ENCODE assay signal across 25 cellular contexts in genomic region chr2:86045541-86045940, GRCh38.
DNase-seq lines count a peak whose midpoint lies in the region; ATAC-seq and TF ChIP-seq lines count a peak whose summit lies in the region.
"Had no signal": no experiment of that assay in that cellular context is flagged by ENCODE, and none has a peak within 500 bp of the region (broad histone marks: within the 10 kb centered on the region; RNA-seq: fewer than 3 reads in every experiment).

No MANE protein-coding gene starts in this region.

- no peaks in the 10 kb centered on the region for H3K79me2 ChIP-seq in Loucy (ENCODE audit: insufficient read depth, low read length)
- H3K79me2 ChIP-seq: hepatocyte had no signal

- WGBS in endodermal cell (ENCODE audit: insufficient coverage in 1 of 2, insufficient read length in 1 of 2), 2 experiments: 77 to 81% methylated on average over 6 of the region's 6 CpGs
- WGBS in testis, 2 donors: 51 to 74% methylated on average over 6 of the region's 6 CpGs

- H3K9me3 ChIP-seq in Loucy (ENCODE audit: insufficient read depth, low read depth, low read length) (no peaks in the 10 kb centered on the region), endodermal cell (ENCODE audit: control insufficient read depth, low read length) (no peaks in the 10 kb centered on the region), testis (no peaks in the 10 kb centered on the region)
- H3K9me3 ChIP-seq: BLaER1, vagina had no signal

- peaks cover 10% of the 10 kb centered on the region for H3K4me1 Mint-ChIP-seq in activated naive CD8-positive, alpha-beta T cell treated with anti-CD3 and anti-CD28 coated beads, Interleukin-2, amount 10 ng/mL, durations not matched to agents 7 days and 5 days
- peaks cover 19% of the 10 kb centered on the region for H3K4me1 Mint-ChIP-seq in activated naive CD8-positive, alpha-beta T cell treated with anti-CD3 and anti-CD28 coated beads for 36 hours
- peaks cover 18% of the 10 kb centered on the region for H3K4me1 Mint-ChIP-seq in endodermal cell

- peak; percentile 8 for DNase-seq in activated naive CD8-positive, alpha-beta T cell treated with anti-CD3 and anti-CD28 coated beads, Interleukin-2, amount 10 ng/mL, durations not matched to agents 7 days and 5 days
- DNase-seq in activated naive CD8-positive, alpha-beta T cell treated with anti-CD3 and anti-CD28 coated beads for 36 hours: no peak
- DNase-seq in endodermal cell (peak; percentile 70), testis (peak; percentile 9), retina (no peak), SIG-M5 treated with dmso at 0.1 percent for 504 hours (lab: John Stamatoyannopoulos, UW; ENCODE audit: unreplicated experiment) (no peak)
- DNase-seq: activated CD4-positive, alpha-beta T cell treated with anti-CD3 and anti-CD28 coated beads for 4 hours; activated naive CD8-positive, alpha-beta T cell treated with anti-CD3 and anti-CD28 coated beads, Interleukin-2, amount 50 U/mL, for 24 hours; GOT3; HFFc6; kidney glomerular epithelial cell; mammary epithelial cell; NCI-H1048; SHP77 had no signal

- no peaks in the 10 kb centered on the region for H3K27me3 ChIP-seq in Loucy (ENCODE audit: insufficient read depth, low read length, poor library complexity, severe bottlenecking)
- no peaks in the 10 kb centered on the region for H3K27me3 ChIP-seq in endodermal cell (ENCODE audit: control insufficient read depth, insufficient read depth, low read length, poor library complexity, severe bottlenecking)
- H3K27me3 ChIP-seq in testis: no peaks in the 10 kb centered on the region
- H3K27me3 ChIP-seq: BLaER1, hepatocyte, vagina had no signal

- intact Hi-C loops in testis (cut with DNase I; ENCODE audit: low total_unique reads): no loop called here

- peaks cover 3% of the 10 kb centered on the region for H3K4me1 ChIP-seq in Loucy (ENCODE audit: insufficient read depth, low read length, poor library complexity, severe bottlenecking)
- peaks cover 3% of the 10 kb centered on the region for H3K4me1 ChIP-seq in endodermal cell (ENCODE audit: control insufficient read depth, insufficient read depth, low read length)
- no peaks in the 10 kb centered on the region for H3K4me1 ChIP-seq in testis
- H3K4me1 ChIP-seq: vagina had no signal

- TF ChIP-seq CTCF in Loucy (conservative IDR thresholded peaks at IDR 0.05; ENCODE audit: low read length): no peak
- TF ChIP-seq CTCF in endodermal cell (conservative IDR thresholded peaks at IDR 0.05): no peak
- TF ChIP-seq CTCF in testis (IDR thresholded peaks at IDR 0.05): no peak

- POLR2A ChIA-PET in activated naive CD8-positive, alpha-beta T cell treated with anti-CD3 and anti-CD28 coated beads, Interleukin-2, amount 10 ng/mL, durations not matched to agents 7 days and 5 days (lab: Charles Lee): no interaction called here

- no peaks in the 10 kb centered on the region for H4K20me1 ChIP-seq in Loucy (ENCODE audit: insufficient read depth, low read length, poor library complexity, severe bottlenecking)
- H4K20me1 ChIP-seq: BLaER1 had no signal

- no peaks in the 10 kb centered on the region for H3K9me2 ChIP-seq in Loucy (replicated peaks; ENCODE audit: low read depth, low read length)

- H2AFZ ChIP-seq in Loucy (ENCODE audit: low read length): no peak overlapping the region
- H2AFZ ChIP-seq: hepatocyte had no signal

- H3K9me3 Mint-ChIP-seq in activated naive CD8-positive, alpha-beta T cell treated with anti-CD3 and anti-CD28 coated beads, Interleukin-2, amount 10 ng/mL, durations not matched to agents 7 days and 5 days: no peaks in the 10 kb centered on the region
- H3K9me3 Mint-ChIP-seq in activated naive CD8-positive, alpha-beta T cell treated with anti-CD3 and anti-CD28 coated beads for 36 hours: no peaks in the 10 kb centered on the region
- no peaks in the 10 kb centered on the region for H3K9me3 Mint-ChIP-seq in endodermal cell
- H3K9me3 Mint-ChIP-seq: activated naive CD8-positive, alpha-beta T cell treated with anti-CD3 and anti-CD28 coated beads, Interleukin-2, amount 50 U/mL, for 24 hours; activated T-helper 2 cell treated with anti-CD3 and anti-CD28 coated beads, Interferon-gamma antibody, Interleukin-2, Interleukin-4, amounts not matched to agents 10 μg/mL and 5 μg/mL and 100 μg/mL, durations not matched to agents 14 hours and 24 hours and 36 hours; central memory CD8-positive, alpha-beta T cell; HFFc6; IgD-negative memory B cell; nephron; stimulated activated naive CD8-positive, alpha-beta T cell treated with anti-CD3 and anti-CD28 coated beads, Interleukin-15, Interleukin-2, amounts not matched to agents 100 ng/mL and 50 ng/mL, for 24 hours; T-helper 2 cell treated with Interferon-gamma antibody and Interleukin-4, amounts not matched to agents 5 μg/mL and 100 μg/mL, for 36 hours had no signal

- no peak overlapping the region for H3K27ac Mint-ChIP-seq in activated naive CD8-positive, alpha-beta T cell treated with anti-CD3 and anti-CD28 coated beads, Interleukin-2, amount 10 ng/mL, durations not matched to agents 7 days and 5 days
- no peak overlapping the region for H3K27ac Mint-ChIP-seq in activated naive CD8-positive, alpha-beta T cell treated with anti-CD3 and anti-CD28 coated beads for 36 hours
- peak overlapping the region; percentile 90 for H3K27ac Mint-ChIP-seq in endodermal cell
- H3K27ac Mint-ChIP-seq: activated naive CD8-positive, alpha-beta T cell treated with anti-CD3 and anti-CD28 coated beads, Interleukin-2, amount 50 U/mL, for 24 hours; activated T-helper 2 cell treated with anti-CD3 and anti-CD28 coated beads, Interferon-gamma antibody, Interleukin-2, Interleukin-4, amounts not matched to agents 10 μg/mL and 5 μg/mL and 100 μg/mL, durations not matched to agents 14 hours and 24 hours and 36 hours; HFFc6; nephron; stimulated activated naive CD8-positive, alpha-beta T cell treated with anti-CD3 and anti-CD28 coated beads, Interleukin-15, Interleukin-2, amounts not matched to agents 100 ng/mL and 50 ng/mL, for 24 hours; T-helper 2 cell treated with Interferon-gamma antibody and Interleukin-4, amounts not matched to agents 5 μg/mL and 100 μg/mL, for 36 hours had no signal

- H3K27ac ChIP-seq in endodermal cell (ENCODE audit: low read depth, low read length) (no peak overlapping the region), testis (no peak overlapping the region)
- H3K27ac ChIP-seq: BLaER1, hepatocyte, skin epidermis, vagina had no signal

- no peak overlapping the region for H3K4me3 Mint-ChIP-seq in activated naive CD8-positive, alpha-beta T cell treated with anti-CD3 and anti-CD28 coated beads, Interleukin-2, amount 10 ng/mL, durations not matched to agents 7 days and 5 days
- H3K4me3 Mint-ChIP-seq in activated naive CD8-positive, alpha-beta T cell treated with anti-CD3 and anti-CD28 coated beads for 36 hours: no peak overlapping the region
- H3K4me3 Mint-ChIP-seq in endodermal cell: no peak overlapping the region
- H3K4me3 Mint-ChIP-seq: activated naive CD8-positive, alpha-beta T cell treated with anti-CD3 and anti-CD28 coated beads, Interleukin-2, amount 50 U/mL, for 24 hours; central memory CD8-positive, alpha-beta T cell; HFFc6; nephron; stimulated activated naive CD8-positive, alpha-beta T cell treated with anti-CD3 and anti-CD28 coated beads, Interleukin-15, Interleukin-2, amounts not matched to agents 100 ng/mL and 50 ng/mL, for 24 hours; T-helper 2 cell treated with Interferon-gamma antibody and Interleukin-4, amounts not matched to agents 5 μg/mL and 100 μg/mL, for 36 hours had no signal

- H3K9ac ChIP-seq in Loucy (ENCODE audit: low read depth, low read length, poor library complexity, severe bottlenecking): peak overlapping the region; percentile 7
- no peak overlapping the region for H3K9ac ChIP-seq in endodermal cell (ENCODE audit: extremely low read depth, low read length, poor library complexity, severe bottlenecking)
- H3K9ac ChIP-seq: BLaER1 had no signal

- H3K36me3 ChIP-seq in Loucy (ENCODE audit: insufficient read depth, low read length): peaks cover 90% of the 10 kb centered on the region; the same call in 1 of the 2 replicates
- peaks cover 94% of the 10 kb centered on the region for H3K36me3 ChIP-seq in endodermal cell (ENCODE audit: control insufficient read depth, insufficient read depth, low read length)
- H3K36me3 ChIP-seq in testis (ENCODE audit: low read depth, missing control alignments): no peaks in the 10 kb centered on the region

- H3F3A ChIP-seq in Loucy (ENCODE audit: low read depth): no peaks in the 10 kb centered on the region

- H3K4me3 ChIP-seq in Loucy (ENCODE audit: low read length, poor library complexity, severe bottlenecking) (no peak overlapping the region), endodermal cell (ENCODE audit: low read length) (no peak overlapping the region), testis (no peak overlapping the region)
- H3K4me3 ChIP-seq: BLaER1, hepatocyte, skin epidermis, vagina had no signal

- no peak for TF ChIP-seq POLR2A in testis (IDR thresholded peaks at IDR 0.05)

- ATAC-seq in activated naive CD8-positive, alpha-beta T cell treated with anti-CD3 and anti-CD28 coated beads, Interleukin-2, amount 10 ng/mL, durations not matched to agents 7 days and 5 days (ENCODE audit: low read depth): no peak
- ATAC-seq: activated naive CD8-positive, alpha-beta T cell treated with anti-CD3 and anti-CD28 coated beads, Interleukin-2, amount 50 U/mL, for 24 hours had no signal

- H3K27me3 Mint-ChIP-seq in activated naive CD8-positive, alpha-beta T cell treated with anti-CD3 and anti-CD28 coated beads, Interleukin-2, amount 10 ng/mL, durations not matched to agents 7 days and 5 days: no peaks in the 10 kb centered on the region
- no peaks in the 10 kb centered on the region for H3K27me3 Mint-ChIP-seq in activated naive CD8-positive, alpha-beta T cell treated with anti-CD3 and anti-CD28 coated beads for 36 hours
- no peaks in the 10 kb centered on the region for H3K27me3 Mint-ChIP-seq in endodermal cell (ENCODE audit: insufficient read depth)
- H3K27me3 Mint-ChIP-seq: activated naive CD8-positive, alpha-beta T cell treated with anti-CD3 and anti-CD28 coated beads, Interleukin-2, amount 50 U/mL, for 24 hours; central memory CD8-positive, alpha-beta T cell; IgD-negative memory B cell; stimulated activated naive CD8-positive, alpha-beta T cell treated with anti-CD3 and anti-CD28 coated beads, Interleukin-15, Interleukin-2, amounts not matched to agents 100 ng/mL and 50 ng/mL, for 24 hours had no signal

- H3K4me2 ChIP-seq in Loucy (ENCODE audit: low read depth, low read length, poor library complexity, severe bottlenecking): no peak overlapping the region
- H3K4me2 ChIP-seq: BLaER1, hepatocyte had no signal

- H3K36me3 Mint-ChIP-seq in activated naive CD8-positive, alpha-beta T cell treated with anti-CD3 and anti-CD28 coated beads, Interleukin-2, amount 10 ng/mL, durations not matched to agents 7 days and 5 days: peaks cover 29% of the 10 kb centered on the region
- H3K36me3 Mint-ChIP-seq in activated naive CD8-positive, alpha-beta T cell treated with anti-CD3 and anti-CD28 coated beads for 36 hours: peaks cover 46% of the 10 kb centered on the region
- peaks cover 84% of the 10 kb centered on the region for H3K36me3 Mint-ChIP-seq in endodermal cell (ENCODE audit: low read depth)

Comparison
In these comparisons a context has a peak if more than half of its experiments do, and no peak if none do; other contexts are left out.
1. DNase-seq: peak in activated naive CD8-positive, alpha-beta T cell treated with anti-CD3 and anti-CD28 coated beads, Interleukin-2, amount 10 ng/mL, durations not matched to agents 7 days and 5 days (single experiment), endodermal cell (single experiment) and testis (single experiment); none in activated naive CD8-positive, alpha-beta T cell treated with anti-CD3 and anti-CD28 coated beads for 36 hours (single experiment), retina (single experiment) and SIG-M5 treated with dmso at 0.1 percent for 504 hours (single experiment).